23 cellular contexts compared by ENCODE assay signal in the genomic region with DNA sequence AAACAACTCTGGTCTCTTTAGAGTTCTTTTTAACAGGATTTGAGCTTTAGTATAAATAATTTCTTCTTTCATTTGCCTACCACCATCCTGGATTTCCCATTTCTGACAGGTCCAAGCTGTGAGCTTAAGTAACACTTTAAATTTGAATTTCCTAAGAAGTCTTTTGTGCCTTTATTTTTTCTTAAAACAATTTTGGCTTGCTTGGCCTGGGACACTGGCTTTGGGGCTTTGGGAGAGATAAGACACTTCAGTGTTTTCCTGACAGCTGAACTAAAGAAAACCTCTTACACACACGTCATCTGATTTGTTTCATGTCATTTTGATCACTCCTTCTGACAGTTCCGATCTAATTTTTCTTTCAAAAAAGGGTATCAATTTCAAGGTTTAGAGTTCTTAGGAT.
"Had no signal": no experiment of that assay in that cellular context is flagged by ENCODE, and none has a peak within 500 bp of the region (broad histone marks: within the 10 kb centered on the region; RNA-seq: fewer than 3 reads in every experiment).

No MANE protein-coding gene starts in this region.

- H3K36me3 ChIP-seq: neutrophil, pancreas, prostate gland, right lobe of liver, thoracic aorta, thyroid gland, upper lobe of left lung, vagina had no signal

- H3K27ac ChIP-seq: neutrophil, pancreas, prostate gland, right lobe of liver, sigmoid colon, stomach, thoracic aorta, thyroid gland, tibial nerve, upper lobe of left lung, vagina had no signal

- H3K27me3 ChIP-seq: neutrophil, pancreas, right lobe of liver, sigmoid colon, stomach, thyroid gland, tibial nerve, upper lobe of left lung, vagina had no signal

- ATAC-seq: natural killer cell; pancreas; right lobe of liver; stimulated activated effector memory CD8-positive, alpha-beta T cell treated with anti-CD3 and anti-CD28 coated beads, Interleukin-12 subunit alpha, Interleukin-12 subunit beta, amount 100 ng/mL, for 72 hours; stimulated activated naive B cell treated with anti-CD40 and anti-IgM and Interleukin-4, amounts not matched to agents 10 μg/mL and 1 μg/mL and 100 μg/mL, for 72 hours had no signal

- H3K9me3 ChIP-seq: neutrophil, pancreas, prostate gland, right lobe of liver, thoracic aorta, thyroid gland, vagina had no signal

- H3K4me1 ChIP-seq: pancreas, prostate gland, right lobe of liver, sigmoid colon, stomach, thyroid gland, upper lobe of left lung had no signal

- DNase-seq: natural killer cell; nucleus accumbens; pancreas; retina; right lobe of liver; sigmoid colon; small intestine; stimulated activated CD4-positive, alpha-beta T cell treated with anti-CD3 and anti-CD28 coated beads, Interleukin-15, amount 100 ng/mL, for 24 hours; stimulated activated CD4-positive, alpha-beta T cell treated with anti-CD3 and anti-CD28 coated beads, Interleukin-2, amount 100 ng/mL, for 24 hours; stimulated activated CD4-positive, alpha-beta T cell treated with anti-CD3 and anti-CD28 coated beads, Interleukin-2, amount 100 ng/mL, for 48 hours; stimulated activated CD4-positive, alpha-beta T cell treated with anti-CD3 and anti-CD28 coated beads, Interleukin-4, amount 100 ng/mL, for 24 hours; stimulated activated naive B cell treated with anti-CD40 and anti-IgM and Interleukin-4, amounts not matched to agents 10 μg/mL and 1 μg/mL and 100 μg/mL, for 72 hours; stimulated activated naive CD4-positive, alpha-beta T cell treated with Interleukin-2 at 50 U/mL for 16 hours; stomach; thyroid gland; trophoblast cell had no signal

- H3K4me3 ChIP-seq: pancreas, prostate gland, right lobe of liver, sigmoid colon, stomach, thoracic aorta, thyroid gland, tibial nerve, upper lobe of left lung, vagina had no signal
